Comparison of ENCODE assay signal across 1 cellular context in the genomic region with DNA sequence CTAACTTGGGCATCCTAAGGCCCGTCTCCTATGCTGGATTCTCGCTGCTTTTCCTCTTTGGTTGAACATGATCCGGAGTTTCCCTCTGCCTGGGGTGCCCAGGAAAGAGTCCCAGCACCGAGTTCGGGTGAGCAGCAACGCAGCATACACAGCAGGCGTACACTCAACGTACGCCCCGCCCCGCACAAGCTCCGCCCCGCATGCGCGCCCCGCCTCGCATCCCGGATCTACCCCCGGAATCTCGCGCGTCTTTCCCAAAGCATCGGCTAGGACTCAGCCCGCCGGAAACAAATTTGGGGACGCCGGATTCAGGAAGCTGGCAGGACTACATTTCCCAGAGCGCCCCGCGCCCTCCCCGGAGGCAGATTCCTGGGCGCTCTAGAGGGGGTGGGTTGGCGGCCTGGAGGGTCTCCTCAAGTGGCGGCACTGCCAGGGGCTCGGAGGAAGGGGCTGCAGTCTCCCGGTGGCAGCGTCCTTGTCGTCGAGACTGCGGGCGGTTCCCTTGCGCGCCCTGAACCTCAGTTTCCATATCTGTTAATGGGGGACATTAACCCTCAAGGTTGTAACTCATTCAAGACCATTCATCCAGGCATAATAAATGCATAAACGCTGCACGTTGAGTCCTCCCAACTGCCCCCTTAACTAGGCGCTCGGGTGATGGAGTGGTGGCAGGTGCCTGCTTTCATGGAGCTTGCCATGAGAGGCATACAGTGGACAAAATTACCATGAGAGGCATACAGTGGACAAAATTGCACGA.
TF ChIP-seq lines count a peak whose summit lies in the region.

No MANE protein-coding gene starts in this region.

TF ChIP-seq in HepG2, 621 proteins besides CTCF, POLR2A, EP300 and RAD21 (continued from another document and continues in another):
- TF ChIP-seq SIX1 (CRISPR knock-in tag; IDR thresholded peaks at IDR 0.05; ENCODE audit: borderline replicate concordance) = no peak
- TF ChIP-seq ZNF737 (CRISPR knock-in tag; IDR thresholded peaks at IDR 0.05; ENCODE audit: borderline replicate concordance) = no peak
- no peak for TF ChIP-seq RFX5 (IDR thresholded peaks at IDR 0.05; ENCODE audit: low read depth, low read length)
- TF ChIP-seq HNF4A (CRISPR knock-in tag; IDR thresholded peaks at IDR 0.05) = no peak
- TF ChIP-seq, protein P1, sequence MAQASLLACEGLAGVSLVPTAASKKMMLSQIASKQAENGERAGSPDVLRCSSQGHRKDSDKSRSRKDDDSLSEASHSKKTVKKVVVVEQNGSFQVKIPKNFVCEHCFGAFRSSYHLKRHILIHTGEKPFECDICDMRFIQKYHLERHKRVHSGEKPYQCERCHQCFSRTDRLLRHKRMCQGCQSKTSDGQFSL (CRISPR knock-in tag; IDR thresholded peaks at IDR 0.05) = no peak
- TF ChIP-seq, protein P2, sequence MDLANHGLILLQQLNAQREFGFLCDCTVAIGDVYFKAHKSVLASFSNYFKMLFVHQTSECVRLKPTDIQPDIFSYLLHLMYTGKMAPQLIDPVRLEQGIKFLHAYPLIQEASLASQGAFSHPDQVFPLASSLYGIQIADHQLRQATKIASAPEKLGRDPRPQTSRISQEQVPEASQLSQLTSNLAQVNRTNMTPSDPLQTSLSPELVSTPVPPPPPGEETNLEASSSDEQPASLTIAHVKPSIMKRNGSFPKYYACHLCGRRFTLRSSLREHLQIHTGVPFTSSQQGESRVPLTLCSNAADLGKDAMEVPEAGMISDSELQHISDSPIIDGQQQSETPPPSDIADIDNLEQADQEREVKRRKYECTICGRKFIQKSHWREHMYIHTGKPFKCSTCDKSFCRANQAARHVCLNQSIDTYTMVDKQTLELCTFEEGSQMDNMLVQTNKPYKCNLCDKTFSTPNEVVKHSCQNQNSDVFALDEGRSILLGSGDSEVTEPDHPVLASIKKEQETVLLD (CRISPR knock-in tag; IDR thresholded peaks at IDR 0.05; ENCODE audit: low read depth) = no peak
- TF ChIP-seq STAT5B (CRISPR knock-in tag; IDR thresholded peaks at IDR 0.05) = no peak
- peak; percentile 64 for TF ChIP-seq RBFOX2 (IDR thresholded peaks at IDR 0.05; ENCODE audit: low read depth, low read length)
- TF ChIP-seq, protein P3, sequence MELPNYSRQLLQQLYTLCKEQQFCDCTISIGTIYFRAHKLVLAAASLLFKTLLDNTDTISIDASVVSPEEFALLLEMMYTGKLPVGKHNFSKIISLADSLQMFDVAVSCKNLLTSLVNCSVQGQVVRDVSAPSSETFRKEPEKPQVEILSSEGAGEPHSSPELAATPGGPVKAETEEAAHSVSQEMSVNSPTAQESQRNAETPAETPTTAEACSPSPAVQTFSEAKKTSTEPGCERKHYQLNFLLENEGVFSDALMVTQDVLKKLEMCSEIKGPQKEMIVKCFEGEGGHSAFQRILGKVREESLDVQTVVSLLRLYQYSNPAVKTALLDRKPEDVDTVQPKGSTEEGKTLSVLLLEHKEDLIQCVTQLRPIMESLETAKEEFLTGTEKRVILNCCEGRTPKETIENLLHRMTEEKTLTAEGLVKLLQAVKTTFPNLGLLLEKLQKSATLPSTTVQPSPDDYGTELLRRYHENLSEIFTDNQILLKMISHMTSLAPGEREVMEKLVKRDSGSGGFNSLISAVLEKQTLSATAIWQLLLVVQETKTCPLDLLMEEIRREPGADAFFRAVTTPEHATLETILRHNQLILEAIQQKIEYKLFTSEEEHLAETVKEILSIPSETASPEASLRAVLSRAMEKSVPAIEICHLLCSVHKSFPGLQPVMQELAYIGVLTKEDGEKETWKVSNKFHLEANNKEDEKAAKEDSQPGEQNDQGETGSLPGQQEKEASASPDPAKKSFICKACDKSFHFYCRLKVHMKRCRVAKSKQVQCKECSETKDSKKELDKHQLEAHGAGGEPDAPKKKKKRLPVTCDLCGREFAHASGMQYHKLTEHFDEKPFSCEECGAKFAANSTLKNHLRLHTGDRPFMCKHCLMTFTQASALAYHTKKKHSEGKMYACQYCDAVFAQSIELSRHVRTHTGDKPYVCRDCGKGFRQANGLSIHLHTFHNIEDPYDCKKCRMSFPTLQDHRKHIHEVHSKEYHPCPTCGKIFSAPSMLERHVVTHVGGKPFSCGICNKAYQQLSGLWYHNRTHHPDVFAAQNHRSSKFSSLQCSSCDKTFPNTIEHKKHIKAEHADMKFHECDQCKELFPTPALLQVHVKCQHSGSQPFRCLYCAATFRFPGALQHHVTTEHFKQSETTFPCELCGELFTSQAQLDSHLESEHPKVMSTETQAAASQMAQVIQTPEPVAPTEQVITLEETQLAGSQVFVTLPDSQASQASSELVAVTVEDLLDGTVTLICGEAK (IDR thresholded peaks at IDR 0.05) = 0 out of 2 replicates have a peak, but pooled peaks have one; percentile 1
- TF ChIP-seq, protein P3 (CRISPR knock-in tag; IDR thresholded peaks at IDR 0.05) = peak; percentile 46; the same call in 1 of the 2 replicates
- TF ChIP-seq NR2F2 (IDR thresholded peaks at IDR 0.05; ENCODE audit: borderline replicate concordance, low read depth) = no peak
- TF ChIP-seq HIVEP1 (CRISPR knock-in tag; IDR thresholded peaks at IDR 0.05) = no peak
- no peak for TF ChIP-seq ZNF558 (CRISPR knock-in tag; IDR thresholded peaks at IDR 0.05; ENCODE audit: borderline replicate concordance)
- peak; percentile 24; the same call in 1 of the 2 replicates for TF ChIP-seq RXRB (CRISPR knock-in tag; IDR thresholded peaks at IDR 0.05; ENCODE audit: borderline replicate concordance)
- no peak for TF ChIP-seq MIER2 (CRISPR knock-in tag; IDR thresholded peaks at IDR 0.05)
- no peak for TF ChIP-seq HHEX (CRISPR knock-in tag; IDR thresholded peaks at IDR 0.05)
- TF ChIP-seq, protein P4, sequence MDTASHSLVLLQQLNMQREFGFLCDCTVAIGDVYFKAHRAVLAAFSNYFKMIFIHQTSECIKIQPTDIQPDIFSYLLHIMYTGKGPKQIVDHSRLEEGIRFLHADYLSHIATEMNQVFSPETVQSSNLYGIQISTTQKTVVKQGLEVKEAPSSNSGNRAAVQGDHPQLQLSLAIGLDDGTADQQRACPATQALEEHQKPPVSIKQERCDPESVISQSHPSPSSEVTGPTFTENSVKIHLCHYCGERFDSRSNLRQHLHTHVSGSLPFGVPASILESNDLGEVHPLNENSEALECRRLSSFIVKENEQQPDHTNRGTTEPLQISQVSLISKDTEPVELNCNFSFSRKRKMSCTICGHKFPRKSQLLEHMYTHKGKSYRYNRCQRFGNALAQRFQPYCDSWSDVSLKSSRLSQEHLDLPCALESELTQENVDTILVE (CRISPR knock-in tag; IDR thresholded peaks at IDR 0.05) = peak; percentile 68; the same call in 1 of the 2 replicates
- TF ChIP-seq ZFP36 (IDR thresholded peaks at IDR 0.05; ENCODE audit: borderline replicate concordance, low read depth, low read length, partially characterized antibody) = no peak
- TF ChIP-seq ZNF546 (CRISPR knock-in tag; conservative IDR thresholded peaks at IDR 0.05) = no peak
- TF ChIP-seq, protein P5, sequence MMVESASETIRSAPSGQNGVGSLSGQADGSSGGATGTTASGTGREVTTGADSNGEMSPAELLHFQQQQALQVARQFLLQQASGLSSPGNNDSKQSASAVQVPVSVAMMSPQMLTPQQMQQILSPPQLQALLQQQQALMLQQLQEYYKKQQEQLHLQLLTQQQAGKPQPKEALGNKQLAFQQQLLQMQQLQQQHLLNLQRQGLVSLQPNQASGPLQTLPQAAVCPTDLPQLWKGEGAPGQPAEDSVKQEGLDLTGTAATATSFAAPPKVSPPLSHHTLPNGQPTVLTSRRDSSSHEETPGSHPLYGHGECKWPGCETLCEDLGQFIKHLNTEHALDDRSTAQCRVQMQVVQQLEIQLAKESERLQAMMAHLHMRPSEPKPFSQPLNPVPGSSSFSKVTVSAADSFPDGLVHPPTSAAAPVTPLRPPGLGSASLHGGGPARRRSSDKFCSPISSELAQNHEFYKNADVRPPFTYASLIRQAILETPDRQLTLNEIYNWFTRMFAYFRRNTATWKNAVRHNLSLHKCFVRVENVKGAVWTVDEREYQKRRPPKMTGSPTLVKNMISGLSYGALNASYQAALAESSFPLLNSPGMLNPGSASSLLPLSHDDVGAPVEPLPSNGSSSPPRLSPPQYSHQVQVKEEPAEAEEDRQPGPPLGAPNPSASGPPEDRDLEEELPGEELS (CRISPR knock-in tag; IDR thresholded peaks at IDR 0.05) = peak; percentile 60
- TF ChIP-seq, protein P6, sequence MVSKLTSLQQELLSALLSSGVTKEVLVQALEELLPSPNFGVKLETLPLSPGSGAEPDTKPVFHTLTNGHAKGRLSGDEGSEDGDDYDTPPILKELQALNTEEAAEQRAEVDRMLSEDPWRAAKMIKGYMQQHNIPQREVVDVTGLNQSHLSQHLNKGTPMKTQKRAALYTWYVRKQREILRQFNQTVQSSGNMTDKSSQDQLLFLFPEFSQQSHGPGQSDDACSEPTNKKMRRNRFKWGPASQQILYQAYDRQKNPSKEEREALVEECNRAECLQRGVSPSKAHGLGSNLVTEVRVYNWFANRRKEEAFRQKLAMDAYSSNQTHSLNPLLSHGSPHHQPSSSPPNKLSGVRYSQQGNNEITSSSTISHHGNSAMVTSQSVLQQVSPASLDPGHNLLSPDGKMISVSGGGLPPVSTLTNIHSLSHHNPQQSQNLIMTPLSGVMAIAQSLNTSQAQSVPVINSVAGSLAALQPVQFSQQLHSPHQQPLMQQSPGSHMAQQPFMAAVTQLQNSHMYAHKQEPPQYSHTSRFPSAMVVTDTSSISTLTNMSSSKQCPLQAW (CRISPR knock-in tag; IDR thresholded peaks at IDR 0.05) = peak; percentile 51
- TF ChIP-seq TAF1 (CRISPR knock-in tag; IDR thresholded peaks at IDR 0.05) = peak; percentile 87
- TF ChIP-seq, protein P7, sequence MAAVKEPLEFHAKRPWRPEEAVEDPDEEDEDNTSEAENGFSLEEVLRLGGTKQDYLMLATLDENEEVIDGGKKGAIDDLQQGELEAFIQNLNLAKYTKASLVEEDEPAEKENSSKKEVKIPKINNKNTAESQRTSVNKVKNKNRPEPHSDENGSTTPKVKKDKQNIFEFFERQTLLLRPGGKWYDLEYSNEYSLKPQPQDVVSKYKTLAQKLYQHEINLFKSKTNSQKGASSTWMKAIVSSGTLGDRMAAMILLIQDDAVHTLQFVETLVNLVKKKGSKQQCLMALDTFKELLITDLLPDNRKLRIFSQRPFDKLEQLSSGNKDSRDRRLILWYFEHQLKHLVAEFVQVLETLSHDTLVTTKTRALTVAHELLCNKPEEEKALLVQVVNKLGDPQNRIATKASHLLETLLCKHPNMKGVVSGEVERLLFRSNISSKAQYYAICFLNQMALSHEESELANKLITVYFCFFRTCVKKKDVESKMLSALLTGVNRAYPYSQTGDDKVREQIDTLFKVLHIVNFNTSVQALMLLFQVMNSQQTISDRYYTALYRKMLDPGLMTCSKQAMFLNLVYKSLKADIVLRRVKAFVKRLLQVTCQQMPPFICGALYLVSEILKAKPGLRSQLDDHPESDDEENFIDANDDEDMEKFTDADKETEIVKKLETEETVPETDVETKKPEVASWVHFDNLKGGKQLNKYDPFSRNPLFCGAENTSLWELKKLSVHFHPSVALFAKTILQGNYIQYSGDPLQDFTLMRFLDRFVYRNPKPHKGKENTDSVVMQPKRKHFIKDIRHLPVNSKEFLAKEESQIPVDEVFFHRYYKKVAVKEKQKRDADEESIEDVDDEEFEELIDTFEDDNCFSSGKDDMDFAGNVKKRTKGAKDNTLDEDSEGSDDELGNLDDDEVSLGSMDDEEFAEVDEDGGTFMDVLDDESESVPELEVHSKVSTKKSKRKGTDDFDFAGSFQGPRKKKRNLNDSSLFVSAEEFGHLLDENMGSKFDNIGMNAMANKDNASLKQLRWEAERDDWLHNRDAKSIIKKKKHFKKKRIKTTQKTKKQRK (IDR thresholded peaks at IDR 0.05; ENCODE audit: low read length) = no peak
- TF ChIP-seq ZNF451 (CRISPR knock-in tag; IDR thresholded peaks at IDR 0.05) = no peak
- no peak for TF ChIP-seq FOXA1 (IDR thresholded peaks at IDR 0.05)
- TF ChIP-seq FOXA1 (CRISPR knock-in tag; IDR thresholded peaks at IDR 0.05) = 0 out of 2 replicates have a peak, but pooled peaks have one; percentile 6
- TF ChIP-seq, protein P8, sequence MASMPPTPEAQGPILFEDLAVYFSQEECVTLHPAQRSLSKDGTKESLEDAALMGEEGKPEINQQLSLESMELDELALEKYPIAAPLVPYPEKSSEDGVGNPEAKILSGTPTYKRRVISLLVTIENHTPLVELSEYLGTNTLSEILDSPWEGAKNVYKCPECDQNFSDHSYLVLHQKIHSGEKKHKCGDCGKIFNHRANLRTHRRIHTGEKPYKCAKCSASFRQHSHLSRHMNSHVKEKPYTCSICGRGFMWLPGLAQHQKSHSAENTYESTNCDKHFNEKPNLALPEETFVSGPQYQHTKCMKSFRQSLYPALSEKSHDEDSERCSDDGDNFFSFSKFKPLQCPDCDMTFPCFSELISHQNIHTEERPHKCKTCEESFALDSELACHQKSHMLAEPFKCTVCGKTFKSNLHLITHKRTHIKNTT (CRISPR knock-in tag; IDR thresholded peaks at IDR 0.05) = no peak
- TF ChIP-seq SP140L (CRISPR knock-in tag; IDR thresholded peaks at IDR 0.05; ENCODE audit: borderline replicate concordance) = no peak
- TF ChIP-seq ZNF224 (CRISPR knock-in tag; IDR thresholded peaks at IDR 0.05) = no peak
- no peak for TF ChIP-seq POLR2AphosphoS2 (IDR thresholded peaks at IDR 0.05; ENCODE audit: low read depth, low read length)
- TF ChIP-seq, protein P9, sequence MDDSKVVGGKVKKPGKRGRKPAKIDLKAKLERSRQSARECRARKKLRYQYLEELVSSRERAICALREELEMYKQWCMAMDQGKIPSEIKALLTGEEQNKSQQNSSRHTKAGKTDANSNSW (CRISPR knock-in tag; IDR thresholded peaks at IDR 0.05; ENCODE audit: borderline replicate concordance) = no peak
